ENCODE assay signal across 8 cellular contexts in the genomic region with DNA sequence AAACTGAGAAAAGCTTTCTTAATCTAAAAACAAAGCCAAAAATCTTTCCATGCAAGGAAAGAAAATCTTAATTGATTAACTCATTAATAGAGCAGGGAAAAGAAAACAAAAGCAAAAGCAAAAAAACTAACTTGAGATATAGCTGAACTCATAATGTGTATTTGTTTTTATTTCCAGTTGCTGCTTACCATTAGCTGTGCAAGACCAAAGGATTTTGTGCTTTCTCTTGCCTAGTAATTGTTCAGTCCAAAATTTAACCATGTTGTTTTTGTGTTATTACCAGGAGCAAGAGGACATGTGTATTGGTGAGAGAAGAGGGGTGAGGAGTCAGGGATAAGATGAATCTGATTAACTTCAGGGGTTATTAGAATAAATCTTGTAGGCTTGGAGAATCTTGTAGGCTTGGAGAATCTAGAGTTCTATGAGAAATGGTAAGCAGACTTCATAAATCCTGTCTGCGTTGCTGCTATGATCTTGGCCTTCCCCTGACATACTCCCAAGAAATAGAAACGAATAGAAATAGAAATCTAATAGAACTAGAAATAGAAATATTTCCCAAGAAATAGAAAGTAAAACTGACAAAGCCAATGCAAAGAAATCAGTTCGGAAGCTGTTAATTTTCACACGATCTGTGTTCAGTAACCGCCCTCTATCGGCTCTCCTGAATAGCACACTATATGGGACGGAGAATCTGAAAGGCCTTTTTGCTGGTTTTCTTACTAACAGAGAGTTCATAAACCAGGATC.
DNase-seq lines count a peak whose midpoint lies in the region; ATAC-seq and FAIRE-seq lines count a peak whose summit lies in the region.

No MANE protein-coding gene starts in this region.

- no peak overlapping the region for H2AK5ac ChIP-seq in trophoblast cell (ENCODE audit: low read length)

- FAIRE-seq in GM18507 (lab: Jason Lieb, UNC), result peak; percentile 95

- H3K4ac ChIP-seq in trophoblast cell (ENCODE audit: low read depth, low read length), result no peak overlapping the region

- no peak overlapping the region for H3K18ac ChIP-seq in trophoblast cell (ENCODE audit: low read length)

- no CpG with 5 or more reads among the region's 7 CpGs for WGBS in trophoblast cell (ENCODE audit: extremely low coverage, insufficient coverage, insufficient read length)

- no peaks in the 10 kb centered on the region for H3K9me3 ChIP-seq in trophoblast cell (ENCODE audit: insufficient read depth, low read depth, low read length)

- no peak overlapping the region for H2BK5ac ChIP-seq in trophoblast cell (ENCODE audit: low read depth, low read length, poor library complexity)

- H4K12ac ChIP-seq in trophoblast cell (ENCODE audit: low read depth, low read length), result no peak overlapping the region

- H3K79me2 ChIP-seq in trophoblast cell (ENCODE audit: control insufficient read depth, insufficient read depth, low read length, poor library complexity), result no peaks in the 10 kb centered on the region

- H3K14ac ChIP-seq in trophoblast cell (ENCODE audit: low read length), result no peak overlapping the region

- no peak overlapping the region for H2AFZ ChIP-seq in trophoblast cell (ENCODE audit: insufficient read depth, low read length, poor library complexity)

- no peak overlapping the region for H2BK12ac ChIP-seq in trophoblast cell (ENCODE audit: low read length)

- no peak overlapping the region for H3K4me3 ChIP-seq in trophoblast cell (ENCODE audit: low read depth, low read length)

- DNase-seq in AG20443 (ENCODE audit: low spot score) (peak; percentile 71), GM18507 (ENCODE audit: extremely low spot score, insufficient read length, low read depth) (peak; percentile 58), NCI-H748 treated with DMSO at 0.1 percent for 48 hours (lab: John Stamatoyannopoulos, UW) (peak; percentile 38), foreskin melanocyte (peak; percentile 18), trophoblast cell (peak; percentile 44 to 82), NCI-H1105 treated with DMSO at 0.1 percent for 48 hours (lab: John Stamatoyannopoulos, UW) (no peak)
- peak; percentile 10 for DNase-seq in activated effector memory CD4-positive, alpha-beta T cell treated with Interleukin-2 at 50 U/mL for 16 hours

- H3K27me3 ChIP-seq in trophoblast cell (ENCODE audit: insufficient read depth, low read length), result no peaks in the 10 kb centered on the region

- H3K4me2 ChIP-seq in trophoblast cell (ENCODE audit: low read length), result no peak overlapping the region

- H3K79me1 ChIP-seq in trophoblast cell (ENCODE audit: low read length), result no peaks in the 10 kb centered on the region

- no peaks in the 10 kb centered on the region for H3K4me1 ChIP-seq in trophoblast cell (ENCODE audit: control insufficient read depth in 1 of 2, insufficient read depth in 2 of 2, low read length in 2 of 2)

- H3K9ac ChIP-seq in trophoblast cell (ENCODE audit: low read length), result no peak overlapping the region

- peak; percentile 31 for ATAC-seq in HG03060 (IDR thresholded peaks at IDR 0.05; ENCODE audit: low read depth, unreplicated experiment)

- H2BK120ac ChIP-seq in trophoblast cell (ENCODE audit: insufficient read depth, low read length, poor library complexity), result no peak overlapping the region

- no peak overlapping the region for H3K27ac ChIP-seq in trophoblast cell (ENCODE audit: low read depth, low read length)

- H3K23ac ChIP-seq in trophoblast cell (ENCODE audit: low read length), result no peak overlapping the region

- H3K36me3 ChIP-seq in trophoblast cell (ENCODE audit: control insufficient read depth in 1 of 2, insufficient read depth in 2 of 2, low read length in 2 of 2), result no peaks in the 10 kb centered on the region

- H4K8ac ChIP-seq in trophoblast cell (ENCODE audit: low read depth, low read length), result no peak overlapping the region

- no peak overlapping the region for H4K91ac ChIP-seq in trophoblast cell (ENCODE audit: low read depth, low read length)
